24 cellular contexts compared by ENCODE assay signal in the genomic region with DNA sequence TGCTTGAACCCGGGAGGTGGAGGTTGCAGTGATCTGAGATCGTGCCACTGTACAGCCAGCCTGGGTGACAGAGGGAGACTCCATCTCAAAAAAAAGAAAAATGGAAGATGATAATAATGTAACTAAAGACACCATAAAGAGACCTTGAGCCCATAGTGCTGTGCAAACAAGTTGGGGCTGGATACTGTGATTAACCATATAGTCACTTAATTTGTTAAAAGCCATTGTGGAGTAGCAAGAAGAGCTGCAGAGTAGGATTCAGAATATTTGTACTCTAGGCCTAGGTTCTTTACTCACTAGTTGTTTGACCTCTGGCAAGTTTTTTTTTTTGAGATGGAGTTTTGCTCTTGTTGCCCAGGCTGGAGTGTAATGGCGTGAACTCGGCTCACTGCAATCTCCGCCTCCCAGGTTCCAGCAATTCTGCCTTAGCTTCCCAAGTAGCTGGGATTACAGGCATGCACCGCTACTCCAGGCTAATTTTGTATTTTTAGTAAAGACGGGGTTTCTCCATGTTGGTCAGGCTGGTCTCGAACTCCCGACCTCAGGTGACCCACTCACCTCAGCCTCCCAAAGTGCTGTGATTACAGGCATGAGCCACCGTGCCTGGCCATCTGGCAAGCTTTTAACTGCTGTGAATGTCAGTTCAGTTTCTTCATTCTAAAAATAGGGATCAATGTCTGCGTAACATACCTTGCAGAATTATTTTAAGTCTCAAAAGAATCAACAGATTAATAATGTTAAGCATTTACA. TPM values are rescaled to one million over a fixed set of nuclear protein-coding genes. Genes with fewer than 3 reads are reported as not detected.
DNase-seq lines count a peak whose midpoint lies in the region; FAIRE-seq and TF ChIP-seq lines count a peak whose summit lies in the region.
"Had no signal": no experiment of that assay in that cellular context is flagged by ENCODE, and none has a peak within 500 bp of the region (broad histone marks: within the 10 kb centered on the region; RNA-seq: fewer than 3 reads in every experiment).

No MANE protein-coding gene starts in this region.

- peak overlapping the region; percentile 4 for H3K27ac Mint-ChIP-seq in activated CD4-positive, alpha-beta T cell treated with anti-CD3 and anti-CD28 coated beads, Interleukin-2, amount 10 ng/mL, durations not matched to agents 24 days and 14 days
- peak overlapping the region; percentile 68 for H3K27ac Mint-ChIP-seq in activated naive CD8-positive, alpha-beta T cell
- H3K27ac Mint-ChIP-seq: endodermal cell had no signal

- H3K27ac ChIP-seq in BLaER1 treated with 17β-estradiol and CSF1 and Interleukin-3, amounts not matched to agents 10 nM and 100 nM, result peak overlapping the region in 9 of 11 experiments; percentile 31 to 99 (median 97); a peak in 16 of 22 replicates
- no peak overlapping the region for H3K27ac ChIP-seq in keratinocyte (ENCODE audit: control insufficient read depth, insufficient read depth, low read length)
- H3K27ac ChIP-seq: BLaER1, SJSA1, uterus, VCaP had no signal

- no peaks in the 10 kb centered on the region for H3K9me3 Mint-ChIP-seq in activated CD4-positive, alpha-beta T cell treated with anti-CD3 and anti-CD28 coated beads, Interleukin-2, amount 10 ng/mL, durations not matched to agents 24 days and 14 days
- no peaks in the 10 kb centered on the region for H3K9me3 Mint-ChIP-seq in activated naive CD8-positive, alpha-beta T cell (ENCODE audit: low read depth)
- H3K9me3 Mint-ChIP-seq: endodermal cell, neural crest cell had no signal

- TF ChIP-seq CTCF in keratinocyte (optimal IDR thresholded peaks at IDR 0.05 in 1 of 3, IDR thresholded peaks at IDR 0.05 in 1 of 3, conservative IDR thresholded peaks at IDR 0.05 in 1 of 3; ENCODE audit: extremely low read depth in 1 of 3, insufficient read depth in 2 of 3, low read length in 3 of 3), result no peak

- peaks cover 41 to 100% (median 96%) of the 10 kb centered on the region in 10 experiments for H3K4me1 ChIP-seq in BLaER1 treated with 17β-estradiol and CSF1 and Interleukin-3, amounts not matched to agents 10 nM and 100 nM
- H3K4me1 ChIP-seq in keratinocyte (ENCODE audit: control insufficient read depth, extremely low read depth, insufficient read depth, low read length), result peaks cover 40% of the 10 kb centered on the region

- peak overlapping the region in 4 of 11 experiments; percentile 13 to 40 (median 18); a peak in 1 of 22 replicates for H3K9ac ChIP-seq in BLaER1 treated with 17β-estradiol and CSF1 and Interleukin-3, amounts not matched to agents 10 nM and 100 nM
- H3K9ac ChIP-seq in keratinocyte (ENCODE audit: control insufficient read depth, extremely low read depth, insufficient read depth, low read length), result no peak overlapping the region
- H3K9ac ChIP-seq: BLaER1 had no signal

- H3K4me2 ChIP-seq in BLaER1 treated with 17β-estradiol and CSF1 and Interleukin-3, amounts not matched to agents 10 nM and 100 nM, result peak overlapping the region in 9 of 11 experiments; percentile 9 to 100 (median 54); a peak in 16 of 22 replicates
- H3K4me2 ChIP-seq in keratinocyte (ENCODE audit: control insufficient read depth, extremely low read depth, insufficient read depth, low read depth, low read length), result peak overlapping the region; percentile 9
- H3K4me2 ChIP-seq: BLaER1 had no signal

- dilution Hi-C loops in keratinocyte (cut with MboI; ENCODE audit: extremely low pct_ligation_motif_present, low sequenced_read_pairs), result no loop called here

- H3K4me3 Mint-ChIP-seq in activated CD4-positive, alpha-beta T cell treated with anti-CD3 and anti-CD28 coated beads, Interleukin-2, amount 10 ng/mL, durations not matched to agents 24 days and 14 days, result no peak overlapping the region
- H3K4me3 Mint-ChIP-seq in activated naive CD8-positive, alpha-beta T cell, result no peak overlapping the region
- H3K4me3 Mint-ChIP-seq: endodermal cell, neural crest cell had no signal

- H4K20me1 ChIP-seq in BLaER1 treated with 17β-estradiol and CSF1 and Interleukin-3, amounts not matched to agents 10 nM and 100 nM, result peaks cover 3 to 100% (median 17%) of the 10 kb centered on the region in 11 experiments; a peak in 18 of 22 replicates
- H4K20me1 ChIP-seq in keratinocyte (ENCODE audit: control insufficient read depth, extremely low read depth, insufficient read depth, low read length), result peaks cover 22% of the 10 kb centered on the region

- no peak for DNase-seq in activated CD4-positive, alpha-beta T cell treated with anti-CD3 and anti-CD28 coated beads, Interleukin-2, amount 10 ng/mL, durations not matched to agents 24 days and 14 days
- no peak for DNase-seq in activated CD4-positive, alpha-beta T cell treated with anti-CD3 and anti-CD28 coated beads for 48 hours
- DNase-seq in keratinocyte (ENCODE audit: low read depth, low spot score), result no peak
- DNase-seq in NOMO-1 (lab: John Stamatoyannopoulos, UW; ENCODE audit: unreplicated experiment in 2 of 2), result no peak
- no peak for DNase-seq in NCI-H2107 (lab: John Stamatoyannopoulos, UW)
- DNase-seq in cerebellar cortex (ENCODE audit: low spot score), result no peak
- DNase-seq: activated gamma-delta T cell treated with Interleukin-2 at 50 U/mL for 16 hours; DMS53; endodermal cell; H7; NCI-H526 treated with DMSO at 0.1 percent for 48 hours; spleen; stimulated activated CD4-positive, alpha-beta T cell treated with anti-CD3 and anti-CD28 coated beads, Interleukin-4, amount 100 ng/mL, for 4 hours; substantia nigra; T-helper 2 cell; uterus had no signal

- no peak for FAIRE-seq in keratinocyte (lab: Jason Lieb, UNC)
- FAIRE-seq: A204.1, colon had no signal

- no peaks in the 10 kb centered on the region for H3K27me3 Mint-ChIP-seq in activated CD4-positive, alpha-beta T cell treated with anti-CD3 and anti-CD28 coated beads, Interleukin-2, amount 10 ng/mL, durations not matched to agents 24 days and 14 days
- no peaks in the 10 kb centered on the region for H3K27me3 Mint-ChIP-seq in activated naive CD8-positive, alpha-beta T cell

- H3K4me1 Mint-ChIP-seq in activated CD4-positive, alpha-beta T cell treated with anti-CD3 and anti-CD28 coated beads, Interleukin-2, amount 10 ng/mL, durations not matched to agents 24 days and 14 days, result peaks cover 68% of the 10 kb centered on the region
- peaks cover 88% of the 10 kb centered on the region for H3K4me1 Mint-ChIP-seq in activated naive CD8-positive, alpha-beta T cell (ENCODE audit: low read depth)

- H3K79me2 ChIP-seq in keratinocyte (ENCODE audit: control insufficient read depth, insufficient read depth, low read length), result peaks cover 93% of the 10 kb centered on the region

- H2AFZ ChIP-seq in keratinocyte (ENCODE audit: control insufficient read depth, low read length), result no peak overlapping the region

- H3K36me3 ChIP-seq in BLaER1 treated with 17β-estradiol and CSF1 and Interleukin-3, amounts not matched to agents 10 nM and 100 nM, result peaks cover 52 to 92% (median 84%) of the 10 kb centered on the region in 11 experiments
- peaks cover 13 to 25% of the 10 kb centered on the region in 2 experiments for H3K36me3 ChIP-seq in keratinocyte (ENCODE audit: control insufficient read depth in 2 of 2, extremely low read depth in 1 of 2, insufficient read depth in 2 of 2, low read length in 2 of 2)
- H3K36me3 ChIP-seq: uterus had no signal

- no peaks in the 10 kb centered on the region for H3K9me3 ChIP-seq in BLaER1 treated with 17β-estradiol and CSF1 and Interleukin-3, amounts not matched to agents 10 nM and 100 nM (replicated peaks in 1 of 11)
- H3K9me3 ChIP-seq in keratinocyte (ENCODE audit: control insufficient read depth, low read depth, low read length), result no peaks in the 10 kb centered on the region
- H3K9me3 ChIP-seq: BLaER1, SJSA1, spleen, uterus had no signal

- peaks cover 58% of the 10 kb centered on the region for H3K36me3 Mint-ChIP-seq in activated CD4-positive, alpha-beta T cell treated with anti-CD3 and anti-CD28 coated beads, Interleukin-2, amount 10 ng/mL, durations not matched to agents 24 days and 14 days (ENCODE audit: low read depth)
- H3K36me3 Mint-ChIP-seq in activated naive CD8-positive, alpha-beta T cell, result peaks cover 22% of the 10 kb centered on the region

- no peaks in the 10 kb centered on the region for H3K27me3 ChIP-seq in BLaER1 treated with 17β-estradiol and CSF1 and Interleukin-3, amounts not matched to agents 10 nM and 100 nM
- H3K27me3 ChIP-seq in keratinocyte (ENCODE audit: control insufficient read depth, extremely low read depth, insufficient read depth, low read length), result no peaks in the 10 kb centered on the region
- H3K27me3 ChIP-seq: BLaER1, SJSA1, spleen, uterus had no signal

- H3K9me1 ChIP-seq in keratinocyte (ENCODE audit: control insufficient read depth, extremely low read depth, insufficient read depth, low read length), result peaks cover 4% of the 10 kb centered on the region

- intact Hi-C loops in activated CD4-positive, alpha-beta T cell treated with anti-CD3 and anti-CD28 coated beads, Interleukin-2, amount 10 ng/mL, durations not matched to agents 24 days and 14 days (cut with micrococcal nuclease), result no loop called here

- no peak overlapping the region; a peak in 1 of 20 replicates for H3K4me3 ChIP-seq in BLaER1 treated with 17β-estradiol and CSF1 and Interleukin-3, amounts not matched to agents 10 nM and 100 nM
- H3K4me3 ChIP-seq in keratinocyte (ENCODE audit: control insufficient read depth in 2 of 3, extremely low read depth in 1 of 3, insufficient read depth in 2 of 3, low read depth in 1 of 3, low read length in 3 of 3), result no peak overlapping the region
- H3K4me3 ChIP-seq: BLaER1, SJSA1, spleen, uterus had no signal

RNA-seq across cellular contexts. Expression of a gene that starts 12.8 kb away (rescaled TPM):
- 417 and 440 TPM in 2 replicates for total RNA-seq in activated CD4-positive, alpha-beta T cell treated with anti-CD3 and anti-CD28 coated beads, Interleukin-2, amount 10 ng/mL, durations not matched to agents 24 days and 14 days
- polyA plus RNA-seq in keratinocyte, result 891 to 1,048 TPM (median 959 TPM) in 3 replicates
- 326 TPM for polyA plus RNA-seq in keratinocyte (2011; ENCODE audit: low read depth)
- 709 and 1,075 TPM in 2 replicates for polyA plus RNA-seq in keratinocyte (2011; cell fraction: cytosol; rRNA removed)
- 719 and 800 TPM in 2 replicates for polyA plus RNA-seq in keratinocyte (2011; cell fraction: nucleus; rRNA removed)
- 341 and 764 TPM in 2 replicates for polyA plus RNA-seq in keratinocyte (2012; ENCODE audit: low replicate concordance)
- polyA minus RNA-seq in keratinocyte, result 321 to 717 TPM (median 599 TPM) in 3 replicates
- polyA minus RNA-seq in keratinocyte (2011; cell fraction: cytosol; rRNA and poly(A)+ RNA removed), result 500 TPM
- 428 and 621 TPM in 2 replicates for polyA minus RNA-seq in keratinocyte (2011; cell fraction: nucleus; rRNA and poly(A)+ RNA removed)

RNA-seq across cellular contexts. Expression of a gene that starts 43.7 kb away (rescaled TPM):
- total RNA-seq in activated CD4-positive, alpha-beta T cell treated with anti-CD3 and anti-CD28 coated beads, Interleukin-2, amount 10 ng/mL, durations not matched to agents 24 days and 14 days, result 99.0 and 102 TPM in 2 replicates
- polyA plus RNA-seq in keratinocyte, result 43.8 to 58.9 TPM (median 52.7 TPM) in 3 replicates
- polyA plus RNA-seq in keratinocyte (2011; ENCODE audit: low read depth), result 12.7 TPM
- 24.5 and 47.3 TPM in 2 replicates for polyA plus RNA-seq in keratinocyte (2011; cell fraction: cytosol; rRNA removed)
- 49.6 and 53.2 TPM in 2 replicates for polyA plus RNA-seq in keratinocyte (2011; cell fraction: nucleus; rRNA removed)
- polyA plus RNA-seq in keratinocyte (2012; ENCODE audit: low replicate concordance), result 34.9 and 47.2 TPM in 2 replicates
- polyA minus RNA-seq in keratinocyte, result 27.7 to 58.7 TPM (median 50.4 TPM) in 3 replicates
- polyA minus RNA-seq in keratinocyte (2011; cell fraction: cytosol; rRNA and poly(A)+ RNA removed), result 17.3 TPM
- polyA minus RNA-seq in keratinocyte (2011; cell fraction: nucleus; rRNA and poly(A)+ RNA removed), result 22.8 and 49.0 TPM in 2 replicates
